ENCODE assay signal across 16 cellular contexts in genomic region chr11:2674681-2675131, GRCh38. TPM values are rescaled to one million over a fixed set of nuclear protein-coding genes. Genes with fewer than 3 reads are reported as not detected.
DNase-seq lines count a peak whose midpoint lies in the region; ATAC-seq lines count a peak whose summit lies in the region.
"Had no signal": no experiment of that assay in that cellular context is flagged by ENCODE, and none has a peak within 500 bp of the region (broad histone marks: within the 10 kb centered on the region; RNA-seq: fewer than 3 reads in every experiment).

No MANE protein-coding gene starts in this region.

- ATAC-seq in left cardiac atrium (no peak), left ventricle myocardium superior (no peak), HG02840 (IDR thresholded peaks at IDR 0.05; ENCODE audit: low FRiP score, unreplicated experiment) (no peak)
- ATAC-seq: activated T-helper 17 cell treated with anti-CD3 and anti-CD28 coated beads, Interleukin-2, amount 50 U/mL, for 72 hours; CD8-positive, alpha-beta T cell; naive thymus-derived CD4-positive, alpha-beta T cell had no signal

- no peaks in the 10 kb centered on the region for H3K27me3 ChIP-seq in layer of hippocampus (ENCODE audit: control insufficient read depth, insufficient read depth, low read length)

- peak; percentile 24 for DNase-seq in left cardiac atrium
- no peak for DNase-seq in left ventricle myocardium superior
- peak; percentile 77 for DNase-seq in posterior vena cava (ENCODE audit: low spot score)
- peak; percentile 28 for DNase-seq in ureter (ENCODE audit: low spot score)
- no peak for DNase-seq in activated gamma-delta T cell treated with Interleukin-2 at 50 U/mL for 16 hours
- no peak for DNase-seq in GF-D8 (lab: John Stamatoyannopoulos, UW)
- DNase-seq: ACHN; MV-4-11; naive thymus-derived CD4-positive, alpha-beta T cell; NCI-H2107; NCI-H82; stimulated activated CD4-positive, alpha-beta T cell treated with anti-CD3 and anti-CD28 coated beads, Interleukin-4, amount 100 ng/mL, for 24 hours had no signal

- H3K27ac ChIP-seq in layer of hippocampus (ENCODE audit: low read depth, low read length): peak overlapping the region; percentile 50

- intact Hi-C loops in left cardiac atrium (cut with DNase I) (loop anchor here in 1 of 2 donors (10.0 kb wide), 1 partner anchor 110 kb away; no protein-coding TSS in a partner anchor), left ventricle myocardium superior (cut with micrococcal nuclease) (no loop called here), posterior vena cava (cut with DNase I) (no loop called here)

RNA-seq across cellular contexts. Expression of gene KCNQ1OT1, which starts 25.1 kb away (rescaled TPM):
- total RNA-seq in left cardiac atrium: under 1 TPM; 0.59 to 0.81 TPM
- total RNA-seq in left ventricle myocardium superior: 0.35 TPM
- 1 to 10 TPM; 1.8 to 3.5 TPM for total RNA-seq in posterior vena cava
- 5.0 TPM for total RNA-seq in ureter

Comparison
In these comparisons a context has a peak if more than half of its experiments do, and no peak if none do; other contexts are left out.
1. DNase-seq: peak in left cardiac atrium (single experiment), posterior vena cava (single experiment) and ureter (single experiment); none in left ventricle myocardium superior (single experiment), activated gamma-delta T cell treated with Interleukin-2 at 50 U/mL for 16 hours (single experiment) and GF-D8 (single experiment).